24 cellular contexts compared by ENCODE assay signal in the genomic region with DNA sequence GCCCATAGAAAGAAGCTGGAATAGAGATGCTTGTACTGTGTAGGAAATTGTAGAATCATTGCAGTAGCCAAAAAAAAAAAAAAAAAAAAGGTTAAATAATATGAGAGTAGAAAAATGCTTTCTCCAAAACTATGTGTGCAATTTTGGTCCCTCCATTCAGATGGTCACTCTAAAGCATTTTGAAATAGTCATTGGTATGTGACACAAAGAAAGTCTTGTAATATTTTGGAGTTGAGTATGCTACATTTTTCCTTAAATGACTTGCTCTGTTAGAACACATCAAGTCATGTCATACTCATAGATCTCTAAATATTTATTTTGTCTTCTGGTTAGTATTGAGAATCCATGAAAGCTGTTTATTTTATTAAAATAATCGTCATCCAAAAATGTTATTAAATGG.
DNase-seq lines count a peak whose midpoint lies in the region; ATAC-seq, FAIRE-seq and TF ChIP-seq lines count a peak whose summit lies in the region.
"Had no signal": no experiment of that assay in that cellular context is flagged by ENCODE, and none has a peak within 500 bp of the region (broad histone marks: within the 10 kb centered on the region; RNA-seq: fewer than 3 reads in every experiment).

No MANE protein-coding gene starts in this region.

- no peaks in the 10 kb centered on the region for H3K79me1 ChIP-seq in trophoblast cell (ENCODE audit: low read length)

- peaks cover 0 to 3% of the 10 kb centered on the region in 2 experiments for H3K4me1 ChIP-seq in trophoblast cell (ENCODE audit: control insufficient read depth in 1 of 2, insufficient read depth in 2 of 2, low read length in 2 of 2)
- H3K4me1 ChIP-seq: BE2C, BLaER1 had no signal

- H3K9me3 ChIP-seq in trophoblast cell (ENCODE audit: insufficient read depth, low read depth, low read length) = no peaks in the 10 kb centered on the region
- H3K9me3 ChIP-seq: BE2C, BLaER1 had no signal

- no peak overlapping the region for H2BK5ac ChIP-seq in trophoblast cell (ENCODE audit: low read depth, low read length, poor library complexity)

- no peak for ATAC-seq in HG03108 (IDR thresholded peaks at IDR 0.05; ENCODE audit: unreplicated experiment)

- no peak overlapping the region for H3K27ac ChIP-seq in trophoblast cell (ENCODE audit: low read depth, low read length)
- H3K27ac ChIP-seq: BLaER1 had no signal

- DNase-seq in trophoblast cell = peak; percentile 4 to 72
- no peak for DNase-seq in GM10266 (ENCODE audit: extremely low spot score)
- DNase-seq in NCI-H345 (lab: John Stamatoyannopoulos, UW) = no peak
- DNase-seq: 8988T; ACHN; BE2C; C1 segment of cervical spinal cord; CD4-positive, alpha-beta memory T cell; CD4-positive, CD25-positive, alpha-beta regulatory T cell; CD8-positive, alpha-beta memory T cell; COR-L47; DMS 273 treated with DMSO at 0.1 percent for 48 hours; DMS153; DMS53; DMS79; DND-41; EL; GDM1 had no signal

- no peak overlapping the region for H2AFZ ChIP-seq in trophoblast cell (ENCODE audit: insufficient read depth, low read length, poor library complexity)

- no peak overlapping the region for H2BK12ac ChIP-seq in trophoblast cell (ENCODE audit: low read length)

- no peak overlapping the region for H3K4me3 ChIP-seq in trophoblast cell (ENCODE audit: low read depth, low read length)
- H3K4me3 ChIP-seq: BLaER1 had no signal

- H3K79me2 ChIP-seq in trophoblast cell (ENCODE audit: control insufficient read depth, insufficient read depth, low read length, poor library complexity) = no peaks in the 10 kb centered on the region

- no peak overlapping the region for H4K8ac ChIP-seq in trophoblast cell (ENCODE audit: low read depth, low read length)

- no peak overlapping the region for H2BK120ac ChIP-seq in trophoblast cell (ENCODE audit: insufficient read depth, low read length, poor library complexity)

- no peak overlapping the region for H3K23ac ChIP-seq in trophoblast cell (ENCODE audit: low read length)

- H3K36me3 ChIP-seq in trophoblast cell (ENCODE audit: control insufficient read depth in 1 of 2, insufficient read depth in 2 of 2, low read length in 2 of 2) = peaks cover 0 to 3% of the 10 kb centered on the region in 2 experiments
- H3K36me3 ChIP-seq: BE2C had no signal

- no peaks in the 10 kb centered on the region for H3K27me3 ChIP-seq in trophoblast cell (ENCODE audit: insufficient read depth, low read length)
- H3K27me3 ChIP-seq: BE2C, BLaER1 had no signal

- H3K9ac ChIP-seq in trophoblast cell (ENCODE audit: low read length) = no peak overlapping the region
- H3K9ac ChIP-seq: BLaER1 had no signal

- no peak overlapping the region for H3K4ac ChIP-seq in trophoblast cell (ENCODE audit: low read depth, low read length)

- H3K14ac ChIP-seq in trophoblast cell (ENCODE audit: low read length) = no peak overlapping the region

- TF ChIP-seq CTCF in GM10266 (IDR thresholded peaks at IDR 0.05; ENCODE audit: control insufficient read depth, insufficient read depth, low read depth, missing control alignments) = no peak

- H4K12ac ChIP-seq in trophoblast cell (ENCODE audit: low read depth, low read length) = no peak overlapping the region

- peak; percentile 15 for FAIRE-seq in endometrium (lab: Jason Lieb, UNC)
- FAIRE-seq: A204.1, GM12891, GM19239 had no signal

- no peak overlapping the region for H2AK5ac ChIP-seq in trophoblast cell (ENCODE audit: low read length)

- no peak overlapping the region for H3K18ac ChIP-seq in trophoblast cell (ENCODE audit: low read length)

- no CpG with 5 or more reads among the region's 1 CpG for WGBS in trophoblast cell (ENCODE audit: extremely low coverage, insufficient coverage, insufficient read length)

- H3K4me2 ChIP-seq in trophoblast cell (ENCODE audit: low read length) = no peak overlapping the region
- H3K4me2 ChIP-seq: BLaER1 had no signal

- H4K91ac ChIP-seq in trophoblast cell (ENCODE audit: low read depth, low read length) = no peak overlapping the region

Comparison
In these comparisons a context has a peak if more than half of its experiments do, and no peak if none do; other contexts are left out.
1. DNase-seq: peak in trophoblast cell (2 of 2); none in GM10266 (single experiment) and NCI-H345 (single experiment).